Comparison of ENCODE assay signal across 8 cellular contexts in genomic region chr19:45670670-45671453, GRCh38. TPM values are rescaled to one million over a fixed set of nuclear protein-coding genes. Genes with fewer than 3 reads are reported as not detected.
DNase-seq lines count a peak whose midpoint lies in the region; ATAC-seq, FAIRE-seq and TF ChIP-seq lines count a peak whose summit lies in the region.

No MANE protein-coding gene starts in this region.

- no peak overlapping the region for H3K4me3 Mint-ChIP-seq in CD8-positive, alpha-beta T cell
- H3K4me3 Mint-ChIP-seq in WTC11 = peak overlapping the region; percentile 73

- CTCF ChIA-PET in CD8-positive, alpha-beta T cell (lab: Charles Lee) = interaction anchor here (0.5 to 2.1 kb wide), 4 partner anchors 10 to 244 kb away, joined by 3 to 6 read pairs (median 4); no protein-coding TSS in a partner anchor
- CTCF ChIA-PET in WTC11 (lab: Charles Lee) = interaction anchor here (0.5 to 4.8 kb wide), 27 partner anchors 8 to 871 kb away, joined by 3 to 68 read pairs (median 4); partner anchors contain the start of genes EML2, OPA3, QPCTL and SIX5
- CTCF ChIA-PET in HepG2 (lab: Yijun Ruan, JAX; ENCODE audit: low intra/inter-chr PET ratio, low total read pairs) = no interaction called here

- peak in 6 of 7 experiments; percentile 10 to 70 (median 46) for DNase-seq in CD8-positive, alpha-beta T cell
- DNase-seq in GM20000 (ENCODE audit: low spot score) = peak; percentile 97
- DNase-seq in M059J (ENCODE audit: low read depth) = peak; percentile 30
- peak; percentile 98 for DNase-seq in WTC11 (ENCODE audit: low spot score)
- peak; percentile 32 to 72 for DNase-seq in dermis microvascular lymphatic vessel endothelial cell (ENCODE audit: low read depth in 2 of 2)
- peak; percentile 55 for DNase-seq in HepG2 (ENCODE audit: low spot score)
- DNase-seq in stimulated activated CD8-positive, alpha-beta memory T cell treated with anti-CD3 and anti-CD28 coated beads, Interleukin-15, amount 100 ng/mL, for 48 hours (ENCODE audit: low read depth in 2 of 2) = peak; percentile 58 to 65
- no peak for DNase-seq in GF-D8 (lab: John Stamatoyannopoulos, UW)

- no peak overlapping the region for H3K9ac ChIP-seq in HepG2 (ENCODE audit: insufficient read depth, low read depth, low read length)

- no peaks in the 10 kb centered on the region for H4K20me1 ChIP-seq in HepG2 (ENCODE audit: insufficient read depth, low read length)

- TF ChIP-seq RAD21 in HepG2 (CRISPR knock-in tag; IDR thresholded peaks at IDR 0.05) = no peak

- no peak for TF ChIP-seq EP300 in HepG2 (IDR thresholded peaks at IDR 0.05; ENCODE audit: low read depth in 2 of 2, low read length in 2 of 2)
- no peak for TF ChIP-seq EP300 in HepG2 (CRISPR knock-in tag; IDR thresholded peaks at IDR 0.05; ENCODE audit: borderline replicate concordance)

- POLR2A ChIA-PET in CD8-positive, alpha-beta T cell (lab: Charles Lee) = no interaction called here
- POLR2A ChIA-PET in WTC11 (lab: Charles Lee) (interaction anchor here (0.5 to 2.3 kb wide), 6 partner anchors 10 to 172 kb away, joined by 4 to 12 read pairs (median 5); partner anchors contain the start of genes OPA3, QPCTL and SNRPD2), HepG2 (lab: Yijun Ruan, JAX) (interaction anchor here (0.8 to 1.8 kb wide), 5 partner anchors 21 to 98 kb away, joined by 3 to 11 read pairs (median 6); partner anchors contain the start of genes EML2, OPA3, QPCTL and SIX5)

- intact Hi-C loops in CD8-positive, alpha-beta T cell (cut with DNase I, micrococcal nuclease) = no loop called here
- intact Hi-C loops in HepG2 (cut with micrococcal nuclease; ENCODE audit: unreplicated experiment) = no loop called here

- H3K27ac ChIP-seq in CD8-positive, alpha-beta T cell (ENCODE audit: low read depth, low read length) = no peak overlapping the region
- H3K27ac ChIP-seq in HepG2 (ENCODE audit: extremely low read length, insufficient read depth, low read length) = no peak overlapping the region

- no peaks in the 10 kb centered on the region for H3K36me3 ChIP-seq in CD8-positive, alpha-beta T cell (ENCODE audit: insufficient read depth, low read length)
- H3K36me3 ChIP-seq in HepG2 (replicated peaks in 1 of 2; ENCODE audit: control insufficient read depth in 1 of 2, insufficient read depth in 2 of 2, low read length in 2 of 2) = no peaks in the 10 kb centered on the region

- H3K27ac Mint-ChIP-seq in CD8-positive, alpha-beta T cell = no peak overlapping the region
- no peak overlapping the region for H3K27ac Mint-ChIP-seq in WTC11

- no peaks in the 10 kb centered on the region for H3K36me3 Mint-ChIP-seq in CD8-positive, alpha-beta T cell
- H3K36me3 Mint-ChIP-seq in WTC11 = no peaks in the 10 kb centered on the region

- no peak for FAIRE-seq in HepG2 (lab: Jason Lieb, UNC)

- H3K4me3 ChIP-seq in CD8-positive, alpha-beta T cell (ENCODE audit: low read depth, low read length) = no peak overlapping the region
- peak overlapping the region in 1 of 3 experiments; percentile 20; a peak in 2 of 6 replicates for H3K4me3 ChIP-seq in HepG2 (replicated peaks in 1 of 3; ENCODE audit: insufficient read depth in 1 of 3, low read depth in 2 of 3, low read length in 3 of 3)

- H3K4me1 ChIP-seq in CD8-positive, alpha-beta T cell (ENCODE audit: insufficient read depth, low read length) = peaks cover 32% of the 10 kb centered on the region
- H3K4me1 ChIP-seq in HepG2 (ENCODE audit: insufficient read depth, low read length) = peaks cover 35% of the 10 kb centered on the region

- H3K27me3 ChIP-seq in CD8-positive, alpha-beta T cell (ENCODE audit: insufficient read depth, low read length) = no peaks in the 10 kb centered on the region
- peaks cover 2 to 3% of the 10 kb centered on the region in 2 experiments; a peak in 1 of 5 replicates for H3K27me3 ChIP-seq in HepG2 (ENCODE audit: control insufficient read depth in 1 of 2, insufficient read depth in 2 of 2, low read length in 2 of 2)

- no peaks in the 10 kb centered on the region for H3K9me3 ChIP-seq in CD8-positive, alpha-beta T cell (ENCODE audit: low read length)
- H3K9me3 ChIP-seq in HepG2 (ENCODE audit: low read length) = no peaks in the 10 kb centered on the region

- no peak overlapping the region for H2AFZ ChIP-seq in HepG2 (ENCODE audit: low read length)

- ATAC-seq in CD8-positive, alpha-beta T cell = peak; percentile 37
- peak; percentile 90 for ATAC-seq in WTC11
- ATAC-seq in HepG2 = peak; percentile 36

- BruUV-seq in HepG2 (replicated peaks; lab: Mats Ljungman, UMichigan) = no TSS peak

- in situ Hi-C loops in HepG2 (cut with HindIII; ENCODE audit: extremely low pct_ligation_motif_present, low pct_unique_long_range_greater_than_20kb) = no loop called here

- no peak for TF ChIP-seq CTCF in CD8-positive, alpha-beta T cell (IDR thresholded peaks at IDR 0.05)
- TF ChIP-seq CTCF in GM20000 (IDR thresholded peaks at IDR 0.05; ENCODE audit: extremely low read depth, missing control alignments) (no peak), WTC11 (IDR thresholded peaks at IDR 0.05) (no peak), HepG2 (CRISPR knock-in tag; IDR thresholded peaks at IDR 0.05) (no peak)

- peak overlapping the region; percentile 39 for H3K4me2 ChIP-seq in HepG2 (ENCODE audit: low read depth, low read length)

- WGBS in HepG2 (ENCODE audit: low lambda C conversion rate) = 44% methylated on average over 25 of the region's 42 CpGs

- no peaks in the 10 kb centered on the region for H3K79me2 ChIP-seq in HepG2 (ENCODE audit: insufficient read depth, low read length)

- peaks cover 30% of the 10 kb centered on the region for H3K4me1 Mint-ChIP-seq in CD8-positive, alpha-beta T cell (ENCODE audit: low read depth)
- H3K4me1 Mint-ChIP-seq in WTC11 = peaks cover 27% of the 10 kb centered on the region

- no peaks in the 10 kb centered on the region for H3K9me3 Mint-ChIP-seq in CD8-positive, alpha-beta T cell
- H3K9me3 Mint-ChIP-seq in WTC11 = no peaks in the 10 kb centered on the region

- no peaks in the 10 kb centered on the region for H3K27me3 Mint-ChIP-seq in CD8-positive, alpha-beta T cell (ENCODE audit: low read depth)
- H3K27me3 Mint-ChIP-seq in WTC11 (ENCODE audit: low read depth) = peaks cover 72% of the 10 kb centered on the region

- no peak for TF ChIP-seq POLR2A in HepG2 (IDR thresholded peaks at IDR 0.05; ENCODE audit: insufficient read depth in 1 of 2, low read depth in 2 of 2, low read length in 2 of 2)

RNA-seq across cellular contexts. Expression of gene GIPR, which starts 2.8 kb away (rescaled TPM):
- total RNA-seq in CD8-positive, alpha-beta T cell = 10 to 100 TPM in 1 of 2 experiments, 1 to 10 TPM in 1; 9.4 to 10.7 TPM
- total RNA-seq in M059J (2014; rRNA removed; shearing (Covaris generic)) = 0.02 and 0.32 TPM in 2 replicates
- 1.6 to 1.8 TPM (median 1.7 TPM) in 3 replicates for total RNA-seq in WTC11 (2021)
- total RNA-seq in dermis microvascular lymphatic vessel endothelial cell = 0.13 TPM in 1 of 2 replicates, not detected in the other
- 0.15 TPM in 1 of 2 replicates, not detected in the other for total RNA-seq in HepG2 (2016; rRNA removed; fragmentation: Illumina TruSeq; extraction: Trizol)
- not detected in 2 replicates for total RNA-seq in HepG2 (2016; cell fraction: cytosol; rRNA removed; fragmentation: Illumina TruSeq; extraction: Trizol; ENCODE audit: low read depth)
- not detected in 2 replicates for total RNA-seq in HepG2 (2016; cell fraction: insoluble cytoplasmic fraction; rRNA removed; fragmentation: Illumina TruSeq; extraction: Trizol)
- 0.07 TPM in 1 of 2 replicates, not detected in the other for total RNA-seq in HepG2 (2016; cell fraction: membrane; rRNA removed; fragmentation: Illumina TruSeq; extraction: Trizol)
- total RNA-seq in HepG2 (2016; cell fraction: nucleus; rRNA removed; fragmentation: Illumina TruSeq; extraction: Trizol) = not detected in 2 replicates
- 1.2 and 1.7 TPM in 2 replicates for polyA plus RNA-seq in HepG2 (2011; rRNA removed)
- 0.23 and 0.27 TPM in 2 replicates for polyA plus RNA-seq in HepG2 (2011; cell fraction: cytosol; rRNA removed)
- 10.6 TPM in 2 replicates for polyA plus RNA-seq in HepG2 (2011; cell fraction: nucleus; rRNA removed)
- polyA plus RNA-seq in HepG2 (2012) = 1.3 and 2.2 TPM in 2 replicates
- not detected in 2 replicates for polyA plus RNA-seq in HepG2 (2016; cell fraction: cytosol; fragmentation: Illumina TruSeq; extraction: Trizol; ENCODE audit: low read depth)
- polyA plus RNA-seq in HepG2 (2016; cell fraction: insoluble cytoplasmic fraction; fragmentation: Illumina TruSeq; extraction: Trizol; ENCODE audit: low read depth) = not detected in 2 replicates
- polyA plus RNA-seq in HepG2 (2016; cell fraction: membrane; fragmentation: Illumina TruSeq; extraction: Trizol; ENCODE audit: low read depth) = not detected in 2 replicates
- 0.31 TPM in 2 replicates for polyA plus RNA-seq in HepG2 (2016; cell fraction: nucleus; fragmentation: Illumina TruSeq; extraction: Trizol; ENCODE audit: insufficient read depth, low read depth)
- polyA minus RNA-seq in HepG2 (2011; rRNA and poly(A)+ RNA removed; ENCODE audit: low replicate concordance) = 0.47 and 2.5 TPM in 2 replicates
- 0.59 TPM in 1 of 2 replicates, not detected in the other for polyA minus RNA-seq in HepG2 (2011; cell fraction: cytosol; rRNA and poly(A)+ RNA removed)
- polyA minus RNA-seq in HepG2 (2011; cell fraction: nucleus; rRNA and poly(A)+ RNA removed) = 4.5 and 7.2 TPM in 2 replicates

RNA-seq across cellular contexts. Expression of gene SNRPD2, which starts 20.9 kb away (rescaled TPM):
- total RNA-seq in CD8-positive, alpha-beta T cell = 100 to 1,000 TPM; 301 to 313 TPM
- total RNA-seq in M059J (2014; rRNA removed; shearing (Covaris generic)) = 294 and 342 TPM in 2 replicates
- 739 to 792 TPM (median 784 TPM) in 3 replicates for total RNA-seq in WTC11 (2021)
- 222 and 396 TPM in 2 replicates for total RNA-seq in dermis microvascular lymphatic vessel endothelial cell
- 485 and 593 TPM in 2 replicates for total RNA-seq in HepG2 (2016; rRNA removed; fragmentation: Illumina TruSeq; extraction: Trizol)
- total RNA-seq in HepG2 (2016; cell fraction: cytosol; rRNA removed; fragmentation: Illumina TruSeq; extraction: Trizol; ENCODE audit: low read depth) = 546 and 637 TPM in 2 replicates
- 493 and 623 TPM in 2 replicates for total RNA-seq in HepG2 (2016; cell fraction: insoluble cytoplasmic fraction; rRNA removed; fragmentation: Illumina TruSeq; extraction: Trizol)
- 348 and 425 TPM in 2 replicates for total RNA-seq in HepG2 (2016; cell fraction: membrane; rRNA removed; fragmentation: Illumina TruSeq; extraction: Trizol)
- total RNA-seq in HepG2 (2016; cell fraction: nucleus; rRNA removed; fragmentation: Illumina TruSeq; extraction: Trizol) = 161 and 163 TPM in 2 replicates
- polyA plus RNA-seq in HepG2 (2011; rRNA removed) = 284 and 299 TPM in 2 replicates
- polyA plus RNA-seq in HepG2 (2011; cell fraction: cytosol; rRNA removed) = 310 and 320 TPM in 2 replicates
- polyA plus RNA-seq in HepG2 (2011; cell fraction: nucleus; rRNA removed) = 64.5 and 68.4 TPM in 2 replicates
- 162 and 279 TPM in 2 replicates for polyA plus RNA-seq in HepG2 (2012)
- 325 and 406 TPM in 2 replicates for polyA plus RNA-seq in HepG2 (2016; cell fraction: cytosol; fragmentation: Illumina TruSeq; extraction: Trizol; ENCODE audit: low read depth)
- 334 and 359 TPM in 2 replicates for polyA plus RNA-seq in HepG2 (2016; cell fraction: insoluble cytoplasmic fraction; fragmentation: Illumina TruSeq; extraction: Trizol; ENCODE audit: low read depth)
- polyA plus RNA-seq in HepG2 (2016; cell fraction: membrane; fragmentation: Illumina TruSeq; extraction: Trizol; ENCODE audit: low read depth) = 194 and 247 TPM in 2 replicates
- polyA plus RNA-seq in HepG2 (2016; cell fraction: nucleus; fragmentation: Illumina TruSeq; extraction: Trizol; ENCODE audit: insufficient read depth, low read depth) = 168 and 190 TPM in 2 replicates
- 51.2 and 102 TPM in 2 replicates for polyA minus RNA-seq in HepG2 (2011; rRNA and poly(A)+ RNA removed; ENCODE audit: low replicate concordance)
- polyA minus RNA-seq in HepG2 (2011; cell fraction: cytosol; rRNA and poly(A)+ RNA removed) = 47.3 and 47.6 TPM in 2 replicates
- polyA minus RNA-seq in HepG2 (2011; cell fraction: nucleus; rRNA and poly(A)+ RNA removed) = 25.2 and 32.9 TPM in 2 replicates

RNA-seq across cellular contexts. Expression of gene QPCTL, which starts 21.6 kb away (rescaled TPM):
- 1 to 10 TPM; 7.0 to 7.5 TPM for total RNA-seq in CD8-positive, alpha-beta T cell
- 12.8 and 25.3 TPM in 2 replicates for total RNA-seq in M059J (2014; rRNA removed; shearing (Covaris generic))
- total RNA-seq in WTC11 (2021) = 23.8 to 33.3 TPM (median 27.5 TPM) in 3 replicates
- total RNA-seq in dermis microvascular lymphatic vessel endothelial cell = 8.3 and 11.7 TPM in 2 replicates
- total RNA-seq in HepG2 (2016; rRNA removed; fragmentation: Illumina TruSeq; extraction: Trizol) = 6.8 and 16.0 TPM in 2 replicates
- 4.4 and 5.8 TPM in 2 replicates for total RNA-seq in HepG2 (2016; cell fraction: cytosol; rRNA removed; fragmentation: Illumina TruSeq; extraction: Trizol; ENCODE audit: low read depth)
- 6.7 and 15.7 TPM in 2 replicates for total RNA-seq in HepG2 (2016; cell fraction: insoluble cytoplasmic fraction; rRNA removed; fragmentation: Illumina TruSeq; extraction: Trizol)
- 6.8 and 7.4 TPM in 2 replicates for total RNA-seq in HepG2 (2016; cell fraction: membrane; rRNA removed; fragmentation: Illumina TruSeq; extraction: Trizol)
- 14.0 and 17.9 TPM in 2 replicates for total RNA-seq in HepG2 (2016; cell fraction: nucleus; rRNA removed; fragmentation: Illumina TruSeq; extraction: Trizol)
- polyA plus RNA-seq in HepG2 (2011; rRNA removed) = 19.1 and 24.8 TPM in 2 replicates
- polyA plus RNA-seq in HepG2 (2011; cell fraction: cytosol; rRNA removed) = 19.1 and 26.2 TPM in 2 replicates
- polyA plus RNA-seq in HepG2 (2011; cell fraction: nucleus; rRNA removed) = 44.7 and 47.6 TPM in 2 replicates
- 18.7 and 23.6 TPM in 2 replicates for polyA plus RNA-seq in HepG2 (2012)
- 5.3 and 6.3 TPM in 2 replicates for polyA plus RNA-seq in HepG2 (2016; cell fraction: cytosol; fragmentation: Illumina TruSeq; extraction: Trizol; ENCODE audit: low read depth)
- 8.0 and 9.0 TPM in 2 replicates for polyA plus RNA-seq in HepG2 (2016; cell fraction: insoluble cytoplasmic fraction; fragmentation: Illumina TruSeq; extraction: Trizol; ENCODE audit: low read depth)
- 7.9 and 8.3 TPM in 2 replicates for polyA plus RNA-seq in HepG2 (2016; cell fraction: membrane; fragmentation: Illumina TruSeq; extraction: Trizol; ENCODE audit: low read depth)
- polyA plus RNA-seq in HepG2 (2016; cell fraction: nucleus; fragmentation: Illumina TruSeq; extraction: Trizol; ENCODE audit: insufficient read depth, low read depth) = 35.2 and 45.7 TPM in 2 replicates
- 22.5 and 49.4 TPM in 2 replicates for polyA minus RNA-seq in HepG2 (2011; rRNA and poly(A)+ RNA removed; ENCODE audit: low replicate concordance)
- 17.0 and 21.9 TPM in 2 replicates for polyA minus RNA-seq in HepG2 (2011; cell fraction: cytosol; rRNA and poly(A)+ RNA removed)
- polyA minus RNA-seq in HepG2 (2011; cell fraction: nucleus; rRNA and poly(A)+ RNA removed) = 8.1 and 8.9 TPM in 2 replicates

RNA-seq across cellular contexts. Expression of gene EML2, which starts 31.7 kb away (rescaled TPM):
- total RNA-seq in CD8-positive, alpha-beta T cell = 10 to 100 TPM; 24.0 to 26.5 TPM
- total RNA-seq in M059J (2014; rRNA removed; shearing (Covaris generic)) = 8.9 and 12.7 TPM in 2 replicates
- total RNA-seq in WTC11 (2021) (51.5 to 63.3 TPM (median 62.5 TPM) in 3 replicates), dermis microvascular lymphatic vessel endothelial cell (11.1 and 15.7 TPM in 2 replicates), HepG2 (2016; rRNA removed; fragmentation: Illumina TruSeq; extraction: Trizol) (7.3 and 7.6 TPM in 2 replicates)
- 1.6 and 3.5 TPM in 2 replicates for total RNA-seq in HepG2 (2016; cell fraction: cytosol; rRNA removed; fragmentation: Illumina TruSeq; extraction: Trizol; ENCODE audit: low read depth)
- total RNA-seq in HepG2 (2016; cell fraction: insoluble cytoplasmic fraction; rRNA removed; fragmentation: Illumina TruSeq; extraction: Trizol) = 4.2 and 9.1 TPM in 2 replicates
- 2.2 and 3.2 TPM in 2 replicates for total RNA-seq in HepG2 (2016; cell fraction: membrane; rRNA removed; fragmentation: Illumina TruSeq; extraction: Trizol)
- total RNA-seq in HepG2 (2016; cell fraction: nucleus; rRNA removed; fragmentation: Illumina TruSeq; extraction: Trizol) = 8.8 and 13.4 TPM in 2 replicates
- polyA plus RNA-seq in HepG2 (2011; rRNA removed) = 12.9 and 16.6 TPM in 2 replicates
- polyA plus RNA-seq in HepG2 (2011; cell fraction: cytosol; rRNA removed) = 7.9 and 8.5 TPM in 2 replicates
- 74.5 and 101 TPM in 2 replicates for polyA plus RNA-seq in HepG2 (2011; cell fraction: nucleus; rRNA removed)
- polyA plus RNA-seq in HepG2 (2012) = 10.9 and 17.5 TPM in 2 replicates
- polyA plus RNA-seq in HepG2 (2016; cell fraction: cytosol; fragmentation: Illumina TruSeq; extraction: Trizol; ENCODE audit: low read depth) = 0.88 and 1.0 TPM in 2 replicates
- 3.1 and 4.1 TPM in 2 replicates for polyA plus RNA-seq in HepG2 (2016; cell fraction: insoluble cytoplasmic fraction; fragmentation: Illumina TruSeq; extraction: Trizol; ENCODE audit: low read depth)
- polyA plus RNA-seq in HepG2 (2016; cell fraction: membrane; fragmentation: Illumina TruSeq; extraction: Trizol; ENCODE audit: low read depth) = 1.2 and 3.4 TPM in 2 replicates
- polyA plus RNA-seq in HepG2 (2016; cell fraction: nucleus; fragmentation: Illumina TruSeq; extraction: Trizol; ENCODE audit: insufficient read depth, low read depth) = 25.5 and 27.6 TPM in 2 replicates
- 40.9 and 76.3 TPM in 2 replicates for polyA minus RNA-seq in HepG2 (2011; rRNA and poly(A)+ RNA removed; ENCODE audit: low replicate concordance)
- polyA minus RNA-seq in HepG2 (2011; cell fraction: cytosol; rRNA and poly(A)+ RNA removed) = 13.7 and 15.5 TPM in 2 replicates
- 15.0 and 16.1 TPM in 2 replicates for polyA minus RNA-seq in HepG2 (2011; cell fraction: nucleus; rRNA and poly(A)+ RNA removed)

RNA-seq across cellular contexts. Expression of gene FBXO46, which starts 59.8 kb away (rescaled TPM):
- total RNA-seq in CD8-positive, alpha-beta T cell = 10 to 100 TPM; 15.2 to 17.1 TPM
- 4.4 and 6.9 TPM in 2 replicates for total RNA-seq in M059J (2014; rRNA removed; shearing (Covaris generic))
- total RNA-seq in WTC11 (2021) = 40.1 to 46.3 TPM (median 43.3 TPM) in 3 replicates
- total RNA-seq in dermis microvascular lymphatic vessel endothelial cell = 3.2 and 5.4 TPM in 2 replicates
- total RNA-seq in HepG2 (2016; rRNA removed; fragmentation: Illumina TruSeq; extraction: Trizol) = 4.7 and 6.2 TPM in 2 replicates
- 0.79 and 1.0 TPM in 2 replicates for total RNA-seq in HepG2 (2016; cell fraction: cytosol; rRNA removed; fragmentation: Illumina TruSeq; extraction: Trizol; ENCODE audit: low read depth)
- total RNA-seq in HepG2 (2016; cell fraction: insoluble cytoplasmic fraction; rRNA removed; fragmentation: Illumina TruSeq; extraction: Trizol) = 4.3 and 6.5 TPM in 2 replicates
- total RNA-seq in HepG2 (2016; cell fraction: membrane; rRNA removed; fragmentation: Illumina TruSeq; extraction: Trizol) = 3.4 and 3.8 TPM in 2 replicates
- 5.8 and 7.5 TPM in 2 replicates for total RNA-seq in HepG2 (2016; cell fraction: nucleus; rRNA removed; fragmentation: Illumina TruSeq; extraction: Trizol)
- polyA plus RNA-seq in HepG2 (2011; rRNA removed) = 6.4 TPM in 2 replicates
- 3.1 and 5.2 TPM in 2 replicates for polyA plus RNA-seq in HepG2 (2011; cell fraction: cytosol; rRNA removed)
- 33.3 and 34.2 TPM in 2 replicates for polyA plus RNA-seq in HepG2 (2011; cell fraction: nucleus; rRNA removed)
- 4.1 and 4.3 TPM in 2 replicates for polyA plus RNA-seq in HepG2 (2012)
- 0.69 and 0.73 TPM in 2 replicates for polyA plus RNA-seq in HepG2 (2016; cell fraction: cytosol; fragmentation: Illumina TruSeq; extraction: Trizol; ENCODE audit: low read depth)
- polyA plus RNA-seq in HepG2 (2016; cell fraction: insoluble cytoplasmic fraction; fragmentation: Illumina TruSeq; extraction: Trizol; ENCODE audit: low read depth) = 4.4 and 6.5 TPM in 2 replicates
- 2.3 and 3.0 TPM in 2 replicates for polyA plus RNA-seq in HepG2 (2016; cell fraction: membrane; fragmentation: Illumina TruSeq; extraction: Trizol; ENCODE audit: low read depth)
- 16.3 and 19.5 TPM in 2 replicates for polyA plus RNA-seq in HepG2 (2016; cell fraction: nucleus; fragmentation: Illumina TruSeq; extraction: Trizol; ENCODE audit: insufficient read depth, low read depth)
- 4.6 and 6.2 TPM in 2 replicates for polyA minus RNA-seq in HepG2 (2011; rRNA and poly(A)+ RNA removed; ENCODE audit: low replicate concordance)
- polyA minus RNA-seq in HepG2 (2011; cell fraction: cytosol; rRNA and poly(A)+ RNA removed) = 5.1 TPM in 2 replicates
- 7.6 and 9.7 TPM in 2 replicates for polyA minus RNA-seq in HepG2 (2011; cell fraction: nucleus; rRNA and poly(A)+ RNA removed)

Comparison
In these comparisons a context has a peak if more than half of its experiments do, and no peak if none do; other contexts are left out.
1. ATAC-seq: peak in every context shown above with its lines; median percentile 90 in WTC11; 37 in CD8-positive, alpha-beta T cell; 36 in HepG2.